ENCODE assay signal across 9 cellular contexts in the genomic region with DNA sequence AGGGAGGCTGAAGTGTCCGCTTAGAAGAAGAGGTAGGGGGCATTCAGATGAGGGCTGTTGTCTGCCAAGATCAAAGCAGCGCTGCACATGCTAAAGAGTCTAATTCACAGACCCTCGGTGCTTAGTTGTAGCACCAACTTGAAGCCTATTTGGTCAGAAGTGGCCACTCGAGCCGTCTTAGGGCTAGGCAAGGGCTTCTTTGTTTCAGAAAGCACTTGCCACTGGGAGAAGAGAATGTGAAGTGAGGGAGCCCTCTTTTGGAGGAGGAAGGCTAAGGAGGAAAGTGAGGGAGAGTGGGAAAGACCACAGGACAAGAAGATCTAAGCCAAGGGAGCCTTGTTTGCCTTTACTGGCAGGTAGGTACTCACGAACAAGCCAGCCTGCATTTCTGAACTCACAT.
DNase-seq lines count a peak whose midpoint lies in the region; TF ChIP-seq lines count a peak whose summit lies in the region.
"Had no signal": no experiment of that assay in that cellular context is flagged by ENCODE, and none has a peak within 500 bp of the region (broad histone marks: within the 10 kb centered on the region; RNA-seq: fewer than 3 reads in every experiment).

No MANE protein-coding gene starts in this region.

- H3K4me1 ChIP-seq in effector memory CD4-positive, alpha-beta T cell (ENCODE audit: control insufficient read depth, insufficient read depth, low read length, poor library complexity, severe bottlenecking) = no peaks in the 10 kb centered on the region
- no peaks in the 10 kb centered on the region for H3K4me1 ChIP-seq in BE2C

- TF ChIP-seq CTCF in BE2C (IDR thresholded peaks at IDR 0.05; ENCODE audit: low read depth, low read length) = no peak

- H3K36me3 ChIP-seq in effector memory CD4-positive, alpha-beta T cell (ENCODE audit: control insufficient read depth, insufficient read depth, low read length) = no peaks in the 10 kb centered on the region
- H3K36me3 ChIP-seq in BE2C = no peaks in the 10 kb centered on the region

- DNase-seq in COLO829 (ENCODE audit: low spot score) (peak; percentile 14), NCI-H1930 (lab: John Stamatoyannopoulos, UW) (peak; percentile 12 to 15), dermis blood vessel endothelial cell (peak; percentile 48), medulla oblongata (ENCODE audit: extremely low spot score) (peak; percentile 74), BE2C (no peak), NCI-H526 treated with DMSO at 0.1 percent for 48 hours (lab: John Stamatoyannopoulos, UW) (no peak)
- no peak for DNase-seq in effector memory CD4-positive, alpha-beta T cell
- DNase-seq in activated T-cell treated with anti-CD3 and anti-CD28 coated beads, Interleukin-2, amount 50 U/mL, for 48 hours = no peak
- DNase-seq: activated CD4-positive, alpha-beta T cell treated with anti-CD3 and anti-CD28 coated beads, Interleukin-2, amount 50 U/mL, for 4 hours had no signal

- H3K27me3 ChIP-seq in effector memory CD4-positive, alpha-beta T cell (replicated peaks; ENCODE audit: control insufficient read depth, insufficient read depth, low read length, poor library complexity, severe bottlenecking) = no peaks in the 10 kb centered on the region
- no peaks in the 10 kb centered on the region for H3K27me3 ChIP-seq in BE2C

- H3K4me3 ChIP-seq in effector memory CD4-positive, alpha-beta T cell (ENCODE audit: insufficient read depth, low read depth, low read length, poor library complexity, severe bottlenecking) = no peak overlapping the region
- no peak overlapping the region for H3K4me3 ChIP-seq in BE2C (ENCODE audit: low read depth, low read length)

- H3K27ac ChIP-seq in effector memory CD4-positive, alpha-beta T cell (ENCODE audit: insufficient read depth, low read length, poor library complexity, severe bottlenecking) = no peak overlapping the region

- no peaks in the 10 kb centered on the region for H3K9me3 ChIP-seq in effector memory CD4-positive, alpha-beta T cell (ENCODE audit: control insufficient read depth, low read length)
- no peaks in the 10 kb centered on the region for H3K9me3 ChIP-seq in BE2C

Comparison
In these comparisons a context has a peak if more than half of its experiments do, and no peak if none do; other contexts are left out.
1. DNase-seq: peak in COLO829 (single experiment), NCI-H1930 (2 of 2), dermis blood vessel endothelial cell (single experiment) and medulla oblongata (single experiment); none in effector memory CD4-positive, alpha-beta T cell (0 of 3), BE2C (single experiment), activated T-cell treated with anti-CD3 and anti-CD28 coated beads, Interleukin-2, amount 50 U/mL, for 48 hours (0 of 2) and NCI-H526 treated with DMSO at 0.1 percent for 48 hours (single experiment).